1 cellular context compared by ENCODE assay signal in genomic region chr12:116532986-116533342, GRCh38.
TF ChIP-seq lines count a peak whose summit lies in the region.

No MANE protein-coding gene starts in this region.

TF ChIP-seq in HEK293, 187 proteins besides CTCF, POLR2A, EP300 and RAD21 (continued from another document and continues in another):
- TF ChIP-seq, protein P1, sequence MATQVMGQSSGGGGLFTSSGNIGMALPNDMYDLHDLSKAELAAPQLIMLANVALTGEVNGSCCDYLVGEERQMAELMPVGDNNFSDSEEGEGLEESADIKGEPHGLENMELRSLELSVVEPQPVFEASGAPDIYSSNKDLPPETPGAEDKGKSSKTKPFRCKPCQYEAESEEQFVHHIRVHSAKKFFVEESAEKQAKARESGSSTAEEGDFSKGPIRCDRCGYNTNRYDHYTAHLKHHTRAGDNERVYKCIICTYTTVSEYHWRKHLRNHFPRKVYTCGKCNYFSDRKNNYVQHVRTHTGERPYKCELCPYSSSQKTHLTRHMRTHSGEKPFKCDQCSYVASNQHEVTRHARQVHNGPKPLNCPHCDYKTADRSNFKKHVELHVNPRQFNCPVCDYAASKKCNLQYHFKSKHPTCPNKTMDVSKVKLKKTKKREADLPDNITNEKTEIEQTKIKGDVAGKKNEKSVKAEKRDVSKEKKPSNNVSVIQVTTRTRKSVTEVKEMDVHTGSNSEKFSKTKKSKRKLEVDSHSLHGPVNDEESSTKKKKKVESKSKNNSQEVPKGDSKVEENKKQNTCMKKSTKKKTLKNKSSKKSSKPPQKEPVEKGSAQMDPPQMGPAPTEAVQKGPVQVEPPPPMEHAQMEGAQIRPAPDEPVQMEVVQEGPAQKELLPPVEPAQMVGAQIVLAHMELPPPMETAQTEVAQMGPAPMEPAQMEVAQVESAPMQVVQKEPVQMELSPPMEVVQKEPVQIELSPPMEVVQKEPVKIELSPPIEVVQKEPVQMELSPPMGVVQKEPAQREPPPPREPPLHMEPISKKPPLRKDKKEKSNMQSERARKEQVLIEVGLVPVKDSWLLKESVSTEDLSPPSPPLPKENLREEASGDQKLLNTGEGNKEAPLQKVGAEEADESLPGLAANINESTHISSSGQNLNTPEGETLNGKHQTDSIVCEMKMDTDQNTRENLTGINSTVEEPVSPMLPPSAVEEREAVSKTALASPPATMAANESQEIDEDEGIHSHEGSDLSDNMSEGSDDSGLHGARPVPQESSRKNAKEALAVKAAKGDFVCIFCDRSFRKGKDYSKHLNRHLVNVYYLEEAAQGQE (tag by site-specific recombination; IDR thresholded peaks at IDR 0.05), result no peak
- TF ChIP-seq ZNF501 (tag by site-specific recombination; IDR thresholded peaks at IDR 0.05) (no peak), PRDM10 (tag by site-specific recombination; IDR thresholded peaks at IDR 0.05) (no peak), ZNF223 (tag by site-specific recombination; IDR thresholded peaks at IDR 0.05) (no peak), AEBP2 (tag by site-specific recombination; IDR thresholded peaks at IDR 0.05; ENCODE audit: borderline replicate concordance) (no peak), HOXD13 (CRISPR knock-in tag; IDR thresholded peaks at IDR 0.05; ENCODE audit: borderline replicate concordance) (no peak), GLI2 (tag by site-specific recombination; IDR thresholded peaks at IDR 0.05; ENCODE audit: borderline replicate concordance, low read depth) (no peak), WT1 (tag by site-specific recombination; IDR thresholded peaks at IDR 0.05) (no peak), ZNF596 (tag by site-specific recombination; IDR thresholded peaks at IDR 0.05) (no peak), ELK4 (IDR thresholded peaks at IDR 0.05; ENCODE audit: borderline replicate concordance, low read depth, low read length) (no peak), ZNF488 (tag by site-specific recombination; IDR thresholded peaks at IDR 0.05) (no peak), ZNF24 (tag by site-specific recombination; IDR thresholded peaks at IDR 0.05) (no peak), ZNF423 (tag by site-specific recombination; IDR thresholded peaks at IDR 0.05) (no peak), OVOL3 (tag by site-specific recombination; IDR thresholded peaks at IDR 0.05) (no peak), ZNF394 (tag by site-specific recombination; IDR thresholded peaks at IDR 0.05; ENCODE audit: borderline replicate concordance) (peak; percentile 13; the same call in 1 of the 2 replicates), ZNF404 (tag by site-specific recombination; IDR thresholded peaks at IDR 0.05) (no peak), ZNF544 (tag by site-specific recombination; IDR thresholded peaks at IDR 0.05) (no peak), ZNF521 (tag by site-specific recombination; IDR thresholded peaks at IDR 0.05) (no peak), ZNF416 (tag by site-specific recombination; IDR thresholded peaks at IDR 0.05) (no peak), ZBTB48 (tag by site-specific recombination; IDR thresholded peaks at IDR 0.05) (peak; percentile 78; the same call in 1 of the 2 replicates), ZNF174 (tag by site-specific recombination; IDR thresholded peaks at IDR 0.05) (no peak), ZBTB8A (tag by site-specific recombination; IDR thresholded peaks at IDR 0.05) (no peak), ZEB2 (tag by site-specific recombination; IDR thresholded peaks at IDR 0.05) (no peak), EGR2 (tag by site-specific recombination; IDR thresholded peaks at IDR 0.05; ENCODE audit: low read depth) (no peak), YY2 (tag by site-specific recombination; IDR thresholded peaks at IDR 0.05) (no peak), ZNF112 (tag by site-specific recombination; IDR thresholded peaks at IDR 0.05) (no peak), GLIS2 (tag by site-specific recombination; IDR thresholded peaks at IDR 0.05) (no peak), MEIS1 (CRISPR knock-in tag; IDR thresholded peaks at IDR 0.05; ENCODE audit: borderline replicate concordance) (no peak), ZNF837 (tag by site-specific recombination; IDR thresholded peaks at IDR 0.05) (no peak), SP7 (tag by site-specific recombination; IDR thresholded peaks at IDR 0.05) (no peak), ZNF146 (tag by site-specific recombination; IDR thresholded peaks at IDR 0.05) (no peak)
- TF ChIP-seq, protein P2, sequence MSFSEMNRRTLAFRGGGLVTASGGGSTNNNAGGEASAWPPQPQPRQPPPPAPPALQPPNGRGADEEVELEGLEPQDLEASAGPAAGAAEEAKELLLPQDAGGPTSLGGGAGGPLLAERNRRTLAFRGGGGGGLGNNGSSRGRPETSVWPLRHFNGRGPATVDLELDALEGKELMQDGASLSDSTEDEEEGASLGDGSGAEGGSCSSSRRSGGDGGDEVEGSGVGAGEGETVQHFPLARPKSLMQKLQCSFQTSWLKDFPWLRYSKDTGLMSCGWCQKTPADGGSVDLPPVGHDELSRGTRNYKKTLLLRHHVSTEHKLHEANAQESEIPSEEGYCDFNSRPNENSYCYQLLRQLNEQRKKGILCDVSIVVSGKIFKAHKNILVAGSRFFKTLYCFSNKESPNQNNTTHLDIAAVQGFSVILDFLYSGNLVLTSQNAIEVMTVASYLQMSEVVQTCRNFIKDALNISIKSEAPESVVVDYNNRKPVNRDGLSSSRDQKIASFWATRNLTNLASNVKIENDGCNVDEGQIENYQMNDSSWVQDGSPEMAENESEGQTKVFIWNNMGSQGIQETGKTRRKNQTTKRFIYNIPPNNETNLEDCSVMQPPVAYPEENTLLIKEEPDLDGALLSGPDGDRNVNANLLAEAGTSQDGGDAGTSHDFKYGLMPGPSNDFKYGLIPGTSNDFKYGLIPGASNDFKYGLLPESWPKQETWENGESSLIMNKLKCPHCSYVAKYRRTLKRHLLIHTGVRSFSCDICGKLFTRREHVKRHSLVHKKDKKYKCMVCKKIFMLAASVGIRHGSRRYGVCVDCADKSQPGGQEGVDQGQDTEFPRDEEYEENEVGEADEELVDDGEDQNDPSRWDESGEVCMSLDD (tag by site-specific recombination; IDR thresholded peaks at IDR 0.05), result no peak
- TF ChIP-seq, protein P3, sequence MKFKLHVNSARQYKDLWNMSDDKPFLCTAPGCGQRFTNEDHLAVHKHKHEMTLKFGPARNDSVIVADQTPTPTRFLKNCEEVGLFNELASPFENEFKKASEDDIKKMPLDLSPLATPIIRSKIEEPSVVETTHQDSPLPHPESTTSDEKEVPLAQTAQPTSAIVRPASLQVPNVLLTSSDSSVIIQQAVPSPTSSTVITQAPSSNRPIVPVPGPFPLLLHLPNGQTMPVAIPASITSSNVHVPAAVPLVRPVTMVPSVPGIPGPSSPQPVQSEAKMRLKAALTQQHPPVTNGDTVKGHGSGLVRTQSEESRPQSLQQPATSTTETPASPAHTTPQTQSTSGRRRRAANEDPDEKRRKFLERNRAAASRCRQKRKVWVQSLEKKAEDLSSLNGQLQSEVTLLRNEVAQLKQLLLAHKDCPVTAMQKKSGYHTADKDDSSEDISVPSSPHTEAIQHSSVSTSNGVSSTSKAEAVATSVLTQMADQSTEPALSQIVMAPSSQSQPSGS (tag by site-specific recombination; IDR thresholded peaks at IDR 0.05; ENCODE audit: low read depth), result no peak; the same call in 1 of the 2 replicates
- TF ChIP-seq, protein P4, sequence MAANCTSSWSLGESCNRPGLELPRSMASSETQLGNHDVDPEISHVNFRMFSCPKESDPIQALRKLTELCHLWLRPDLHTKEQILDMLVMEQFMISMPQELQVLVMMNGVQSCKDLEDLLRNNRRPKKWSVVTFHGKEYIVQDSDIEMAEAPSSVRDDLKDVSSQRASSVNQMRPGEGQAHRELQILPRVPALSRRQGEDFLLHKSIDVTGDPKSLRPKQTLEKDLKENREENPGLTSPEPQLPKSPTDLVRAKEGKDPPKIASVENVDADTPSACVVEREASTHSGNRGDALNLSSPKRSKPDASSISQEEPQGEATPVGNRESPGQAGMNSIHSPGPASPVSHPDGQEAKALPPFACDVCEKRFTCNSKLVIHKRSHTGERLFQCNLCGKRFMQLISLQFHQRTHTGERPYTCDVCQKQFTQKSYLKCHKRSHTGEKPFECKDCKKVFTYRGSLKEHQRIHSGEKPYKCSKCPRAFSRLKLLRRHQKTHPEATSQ (tag by site-specific recombination; IDR thresholded peaks at IDR 0.05), result no peak
- TF ChIP-seq, protein P5, sequence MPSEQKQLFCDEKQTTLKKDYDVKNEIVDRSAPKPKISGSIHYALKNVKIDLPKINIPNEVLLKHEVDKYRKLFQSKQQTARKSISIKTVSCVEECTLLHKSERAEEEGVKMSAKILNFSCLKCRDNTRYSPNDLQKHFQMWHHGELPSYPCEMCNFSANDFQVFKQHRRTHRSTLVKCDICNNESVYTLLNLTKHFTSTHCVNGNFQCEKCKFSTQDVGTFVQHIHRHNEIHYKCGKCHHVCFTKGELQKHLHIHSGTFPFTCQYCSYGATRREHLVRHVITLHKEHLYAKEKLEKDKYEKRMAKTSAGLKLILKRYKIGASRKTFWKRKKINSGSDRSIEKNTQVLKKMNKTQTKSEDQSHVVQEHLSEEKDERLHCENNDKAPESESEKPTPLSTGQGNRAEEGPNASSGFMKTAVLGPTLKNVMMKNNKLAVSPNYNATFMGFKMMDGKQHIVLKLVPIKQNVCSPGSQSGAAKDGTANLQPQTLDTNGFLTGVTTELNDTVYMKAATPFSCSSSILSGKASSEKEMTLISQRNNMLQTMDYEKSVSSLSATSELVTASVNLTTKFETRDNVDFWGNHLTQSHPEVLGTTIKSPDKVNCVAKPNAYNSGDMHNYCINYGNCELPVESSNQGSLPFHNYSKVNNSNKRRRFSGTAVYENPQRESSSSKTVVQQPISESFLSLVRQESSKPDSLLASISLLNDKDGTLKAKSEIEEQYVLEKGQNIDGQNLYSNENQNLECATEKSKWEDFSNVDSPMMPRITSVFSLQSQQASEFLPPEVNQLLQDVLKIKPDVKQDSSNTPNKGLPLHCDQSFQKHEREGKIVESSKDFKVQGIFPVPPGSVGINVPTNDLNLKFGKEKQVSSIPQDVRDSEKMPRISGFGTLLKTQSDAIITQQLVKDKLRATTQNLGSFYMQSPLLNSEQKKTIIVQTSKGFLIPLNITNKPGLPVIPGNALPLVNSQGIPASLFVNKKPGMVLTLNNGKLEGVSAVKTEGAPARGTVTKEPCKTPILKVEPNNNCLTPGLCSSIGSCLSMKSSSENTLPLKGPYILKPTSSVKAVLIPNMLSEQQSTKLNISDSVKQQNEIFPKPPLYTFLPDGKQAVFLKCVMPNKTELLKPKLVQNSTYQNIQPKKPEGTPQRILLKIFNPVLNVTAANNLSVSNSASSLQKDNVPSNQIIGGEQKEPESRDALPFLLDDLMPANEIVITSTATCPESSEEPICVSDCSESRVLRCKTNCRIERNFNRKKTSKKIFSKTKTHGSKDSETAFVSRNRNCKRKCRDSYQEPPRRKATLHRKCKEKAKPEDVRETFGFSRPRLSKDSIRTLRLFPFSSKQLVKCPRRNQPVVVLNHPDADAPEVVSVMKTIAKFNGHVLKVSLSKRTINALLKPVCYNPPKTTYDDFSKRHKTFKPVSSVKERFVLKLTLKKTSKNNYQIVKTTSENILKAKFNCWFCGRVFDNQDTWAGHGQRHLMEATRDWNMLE (tag by site-specific recombination; conservative IDR thresholded peaks at IDR 0.05; ENCODE audit: low read depth), result no peak
